ENCODE assay signal across 17 cellular contexts in genomic region chr4:77922158-77923094, GRCh38. TPM values are rescaled to one million over a fixed set of nuclear protein-coding genes. Genes with fewer than 3 reads are reported as not detected.
DNase-seq lines count a peak whose midpoint lies in the region; ATAC-seq, FAIRE-seq and TF ChIP-seq lines count a peak whose summit lies in the region.
"Had no signal": no experiment of that assay in that cellular context is flagged by ENCODE, and none has a peak within 500 bp of the region (broad histone marks: within the 10 kb centered on the region; RNA-seq: fewer than 3 reads in every experiment).

No MANE protein-coding gene starts in this region.

- peak overlapping the region; percentile 28 for H3K27ac ChIP-seq in right cardiac atrium (ENCODE audit: low read length)
- H3K27ac ChIP-seq: transverse colon had no signal

- H3K9me3 ChIP-seq in right cardiac atrium (ENCODE audit: control insufficient read depth, low read length) (no peaks in the 10 kb centered on the region), adipocyte (ENCODE audit: control insufficient read depth, low read length) (peaks cover 13% of the 10 kb centered on the region)
- H3K9me3 ChIP-seq: pancreas, transverse colon had no signal

- no peak overlapping the region for H3K4me3 ChIP-seq in right cardiac atrium (ENCODE audit: low read length)
- no peak overlapping the region for H3K4me3 ChIP-seq in adipocyte (ENCODE audit: low read length)
- H3K4me3 ChIP-seq in foreskin fibroblast (ENCODE audit: low read depth in 1 of 2, low read length in 2 of 2): no peak overlapping the region
- H3K4me3 ChIP-seq: mucosa of descending colon, pancreas, transverse colon had no signal

- peaks cover 7% of the 10 kb centered on the region for H3K36me3 ChIP-seq in adipocyte (ENCODE audit: control insufficient read depth, insufficient read depth, low read length, severe bottlenecking)
- H3K36me3 ChIP-seq: pancreas, transverse colon had no signal

- ATAC-seq in right cardiac atrium (peak in 1 of 2 donors; percentile 51), Right ventricle myocardium superior (ENCODE audit: poor library complexity) (no peak), HG03196 (IDR thresholded peaks at IDR 0.05; ENCODE audit: unreplicated experiment) (no peak), GM21528 (IDR thresholded peaks at IDR 0.05; ENCODE audit: low FRiP score, unreplicated experiment) (no peak)

- 88% methylated on average over 4 of the region's 4 CpGs for WGBS in right cardiac atrium

- DNase-seq in right cardiac atrium (no peak), Right ventricle myocardium superior (no peak), adipocyte (ENCODE audit: low read depth) (peak; percentile 23), foreskin fibroblast (peak; percentile 67 to 81), urothelium cell line (ENCODE audit: low spot score) (peak; percentile 8), C1 segment of cervical spinal cord (lab: John Stamatoyannopoulos, UW) (no peak)
- DNase-seq: activated naive CD4-positive, alpha-beta T cell treated with Interleukin-2 at 50 U/mL for 16 hours; central memory CD4-positive, alpha-beta T cell; DND-41; mucosa of descending colon; NCI-H526; pancreas; SHP77; transverse colon had no signal

- FAIRE-seq in urothelium cell line (lab: Jason Lieb, UNC): no peak
- FAIRE-seq: pancreas, TTC549 had no signal

- H3K9ac ChIP-seq in adipocyte (ENCODE audit: low read length): no peak overlapping the region

- H3K27me3 ChIP-seq in right cardiac atrium (ENCODE audit: control insufficient read depth, insufficient read depth): no peaks in the 10 kb centered on the region
- H3K27me3 ChIP-seq in adipocyte (replicated peaks; ENCODE audit: control insufficient read depth, insufficient read depth, low read length): no peaks in the 10 kb centered on the region
- H3K27me3 ChIP-seq: pancreas, transverse colon had no signal

- H3K4me1 ChIP-seq in right cardiac atrium (ENCODE audit: control insufficient read depth, insufficient read depth, low read length): peaks cover 4% of the 10 kb centered on the region
- H3K4me1 ChIP-seq in adipocyte (ENCODE audit: control insufficient read depth, insufficient read depth, low read length): peaks cover 26% of the 10 kb centered on the region

- intact Hi-C loops in right cardiac atrium (cut with DNase I): no loop called here
- intact Hi-C loops in Right ventricle myocardium superior (cut with DNase I): no loop called here

- TF ChIP-seq CTCF in foreskin fibroblast (IDR thresholded peaks at IDR 0.05; ENCODE audit: low read depth, low read length): no peak

RNA-seq across cellular contexts. Expression of gene MRPL1, which starts 59.8 kb away (rescaled TPM):
- 10 to 100 TPM; 34.1 to 39.5 (median 38.3) TPM for total RNA-seq in right cardiac atrium
- polyA plus RNA-seq in right cardiac atrium: 50.5 TPM
- total RNA-seq in Right ventricle myocardium superior: 44.8 TPM

Comparison
In these comparisons a context has a peak if more than half of its experiments do, and no peak if none do; other contexts are left out.
1. DNase-seq: peak in adipocyte (single experiment), foreskin fibroblast (2 of 2) and urothelium cell line (single experiment); none in right cardiac atrium (0 of 3), Right ventricle myocardium superior (single experiment) and C1 segment of cervical spinal cord (0 of 14).